ENCODE assay signal across 3 cellular contexts in genomic region chr12:4879481-4879880, GRCh38. TPM values are rescaled to one million over a fixed set of nuclear protein-coding genes. Genes with fewer than 3 reads are reported as not detected.
"Had no signal": no experiment of that assay in that cellular context is flagged by ENCODE, and none has a peak within 500 bp of the region (broad histone marks: within the 10 kb centered on the region; RNA-seq: fewer than 3 reads in every experiment).

No MANE protein-coding gene starts in this region.

RNA-seq across cellular contexts. Expression of gene KCNA1, which starts 30.2 kb away (rescaled TPM):
- total RNA-seq: suprapubic skin, upper lobe of right lung, ureter had no signal
